In the genomic region with DNA sequence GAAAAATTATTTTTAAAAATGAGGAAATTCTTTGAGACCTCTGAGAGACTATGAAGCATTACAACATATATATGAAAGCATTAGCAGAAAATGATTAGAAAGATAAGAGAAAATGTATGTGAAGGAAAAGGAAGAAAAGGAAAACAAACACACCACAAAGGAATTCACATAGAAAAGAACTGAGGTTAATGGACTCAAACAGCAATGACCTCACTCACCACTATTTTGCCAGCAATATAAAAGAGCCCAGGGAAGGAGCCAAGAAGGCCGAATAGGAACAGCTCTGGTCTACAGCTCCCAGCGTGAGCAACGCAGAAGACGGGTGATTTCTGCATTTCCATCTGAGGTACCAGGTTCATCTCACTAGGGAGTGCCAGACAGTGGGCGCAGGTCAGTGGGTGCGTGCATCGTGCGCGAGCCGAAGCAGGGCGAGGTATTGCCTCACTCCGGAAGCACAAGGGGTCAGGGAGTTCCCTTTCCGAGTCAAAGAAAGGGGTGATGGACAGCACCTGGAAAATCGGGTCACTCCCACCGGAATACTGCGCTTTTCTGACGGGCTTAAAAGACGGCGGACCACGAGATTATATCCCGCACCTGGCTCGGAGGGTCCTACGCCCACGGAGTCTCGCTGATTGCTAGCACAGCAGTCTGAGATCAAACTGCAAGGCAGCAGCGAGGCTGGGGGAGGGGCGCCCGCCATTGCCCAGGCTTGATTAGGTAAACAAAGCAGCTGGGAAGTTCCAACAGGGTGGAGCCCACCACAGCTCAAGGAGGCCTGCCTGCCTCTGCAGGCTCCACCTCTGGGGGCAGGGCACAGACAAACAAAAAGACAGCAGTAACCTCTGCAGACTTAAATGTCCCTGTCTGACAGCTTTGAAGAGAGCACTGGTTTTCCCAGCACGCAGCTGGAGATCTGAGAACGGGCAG, we compare ENCODE assay signal across 8 cellular contexts.
DNase-seq lines count a peak whose midpoint lies in the region; FAIRE-seq and TF ChIP-seq lines count a peak whose summit lies in the region.
"Not testable (repeated sequence)": the region's sequence is repeated elsewhere in the genome, so short reads cannot be mapped to it uniquely, and the experiment has no call there.

No MANE protein-coding gene starts in this region.

- H3K9ac ChIP-seq in HUES48 (ENCODE audit: low read depth, low read length) (peak overlapping the region; percentile 79), NT2/D1 (ENCODE audit: insufficient read length, low read depth) (peak overlapping the region; percentile 42), H1 (replicated peaks in 1 of 4; ENCODE audit: extremely low read depth in 1 of 4, low read depth in 3 of 4, low read length in 3 of 4) (peak overlapping the region in 2 of 4 experiments; percentile 13 to 32; a peak in 3 of 7 replicates)
- H3K9ac ChIP-seq in astrocyte (ENCODE audit: low read length) = not testable (repeated sequence)

- H4K8ac ChIP-seq in H1 (ENCODE audit: extremely low read depth, insufficient read depth, low read length) = peak overlapping the region; percentile 51; the same call in 1 of the 2 replicates

- not testable (repeated sequence) for H3K4ac ChIP-seq in H1 (replicated peaks; ENCODE audit: insufficient read length, low read depth, low read length)

- not testable (repeated sequence) for H3K18ac ChIP-seq in H1 (ENCODE audit: extremely low read depth, low read length)

- not testable (repeated sequence) for H3K27me3 ChIP-seq in HUES48 (ENCODE audit: control insufficient read depth, insufficient read depth, low read length); NT2/D1 (ENCODE audit: insufficient read depth, insufficient read length); astrocyte (ENCODE audit: insufficient read depth, low read length); H1 (replicated peaks in 1 of 4; ENCODE audit: control insufficient read depth in 3 of 4, extremely low read depth in 1 of 4, insufficient read depth in 3 of 4, low read length in 3 of 4); iPS DF 6.9 (ENCODE audit: control insufficient read depth, insufficient read depth, low read length)

- not testable (repeated sequence) for H3K4me2 ChIP-seq in astrocyte (ENCODE audit: low read length)
- peak overlapping the region; percentile 33 to 87; a peak in 3 of 4 replicates for H3K4me2 ChIP-seq in H1 (ENCODE audit: insufficient read depth in 1 of 2, low read depth in 2 of 2, low read length in 2 of 2)

- not testable (repeated sequence) for H3K27ac ChIP-seq in HUES48 (ENCODE audit: low read depth, low read length); astrocyte (ENCODE audit: low read depth, low read length); H1 (ENCODE audit: low read depth, low read length); iPS DF 6.9 (ENCODE audit: low read length)

- H2BK12ac ChIP-seq in H1 (ENCODE audit: low read depth, low read length) = not testable (repeated sequence)

- TF ChIP-seq CTCF in astrocyte (IDR thresholded peaks at IDR 0.05; ENCODE audit: insufficient read depth, low read depth, low read length); H1 (IDR thresholded peaks at IDR 0.05; ENCODE audit: control extremely low read depth in 1 of 3, insufficient read depth in 1 of 3, low read depth in 1 of 3, low read length in 3 of 3); mesothelial cell of epicardium (IDR thresholded peaks at IDR 0.05; ENCODE audit: unreplicated experiment); type B pancreatic cell (conservative IDR thresholded peaks at IDR 0.05): not testable (repeated sequence)

- H3K4me3 ChIP-seq in HUES48 (ENCODE audit: low read depth, low read length) (peak overlapping the region; percentile 60), NT2/D1 (ENCODE audit: insufficient read length, low read depth) (peak overlapping the region; percentile 32), H1 (ENCODE audit: extremely low read depth in 1 of 4, insufficient read depth in 2 of 4, low read depth in 3 of 4, low read length in 4 of 4) (peak overlapping the region in 2 of 4 experiments; percentile 40 to 59; a peak in 3 of 8 replicates), iPS DF 6.9 (ENCODE audit: low read length) (peak overlapping the region; percentile 32; the same call in 1 of the 2 replicates)
- not testable (repeated sequence) for H3K4me3 ChIP-seq in astrocyte (ENCODE audit: insufficient read depth, low read depth, low read length)

- H3K4me3 Mint-ChIP-seq in astrocyte (ENCODE audit: unreplicated experiment) = not testable (repeated sequence)
- peak overlapping the region; percentile 66 for H3K4me3 Mint-ChIP-seq in mesothelial cell of epicardium
- peak overlapping the region; percentile 80 for H3K4me3 Mint-ChIP-seq in type B pancreatic cell

- not testable (repeated sequence) for H3K9me3 Mint-ChIP-seq in astrocyte (ENCODE audit: unreplicated experiment); type B pancreatic cell
- H3K9me3 Mint-ChIP-seq in mesothelial cell of epicardium = peaks cover 15% of the 10 kb centered on the region

- not testable (repeated sequence) for H3K36me3 ChIP-seq in HUES48 (ENCODE audit: control insufficient read depth, insufficient read depth, low read length); astrocyte (ENCODE audit: insufficient read depth, low read length); H1 (ENCODE audit: control insufficient read depth in 2 of 4, insufficient read depth in 4 of 4, low read length in 3 of 4); iPS DF 6.9 (ENCODE audit: control insufficient read depth, insufficient read depth, low read length)
- H3K36me3 ChIP-seq in NT2/D1 (ENCODE audit: insufficient read depth, insufficient read length, low read length) = peaks cover 11% of the 10 kb centered on the region

- H3K23ac ChIP-seq in H1 (ENCODE audit: insufficient read length) = not testable (repeated sequence)

- H3K4me1 Mint-ChIP-seq in astrocyte (ENCODE audit: low read depth, unreplicated experiment); mesothelial cell of epicardium; type B pancreatic cell (ENCODE audit: unreplicated experiment): not testable (repeated sequence)

- H2BK15ac ChIP-seq in H1 (ENCODE audit: low read length) = not testable (repeated sequence)

- DNase-seq in Daoy (ENCODE audit: low read depth) (peak; percentile 64), astrocyte (ENCODE audit: low read depth) (peak; percentile 12), H1 (ENCODE audit: low read depth in 1 of 2, low spot score in 2 of 2) (peak in 1 of 2 experiments; percentile 63)
- not testable (repeated sequence) for DNase-seq in NT2/D1 (ENCODE audit: low read depth, low spot score); iPS DF 6.9 (ENCODE audit: low read depth, low spot score); mesothelial cell of epicardium (ENCODE audit: low spot score in 2 of 2, unreplicated experiment in 2 of 2); type B pancreatic cell (ENCODE audit: extremely low spot score, unreplicated experiment)

- H4K20me1 ChIP-seq in astrocyte (ENCODE audit: insufficient read depth, low read length); H1 (replicated peaks in 1 of 2; ENCODE audit: control insufficient read depth in 1 of 2, insufficient read depth in 2 of 2, low read length in 2 of 2): not testable (repeated sequence)

- FAIRE-seq in astrocyte (lab: Jason Lieb, UNC); H1 (lab: Jason Lieb, UNC): not testable (repeated sequence)

- not testable (repeated sequence) for H2AFZ ChIP-seq in astrocyte (ENCODE audit: low read depth, low read length); H1 (ENCODE audit: low read length)

- H4K5ac ChIP-seq in H1 (ENCODE audit: insufficient read length, low read depth, low read length) = not testable (repeated sequence)

- not testable (repeated sequence) for TF ChIP-seq POLR2A in H1 (IDR thresholded peaks at IDR 0.05; ENCODE audit: control extremely low read depth in 1 of 2, low read depth in 2 of 2, low read length in 2 of 2)

- H3K79me2 ChIP-seq in astrocyte (ENCODE audit: insufficient read depth, low read length); H1 (ENCODE audit: control insufficient read depth in 1 of 2, insufficient read depth in 2 of 2, low read length in 2 of 2): not testable (repeated sequence)

- H2BK20ac ChIP-seq in H1 (ENCODE audit: low read length) = not testable (repeated sequence)

- POLR2A ChIA-PET in H1 (lab: Charles Lee; ENCODE audit: partially characterized antibody) = interaction anchor here (0.8 to 2.3 kb wide), 2 partner anchors 12 to 20 kb away, joined by 5 read pairs; no protein-coding TSS in a partner anchor

- not testable (repeated sequence) for H2BK5ac ChIP-seq in H1 (ENCODE audit: low read depth, low read length)

- not testable (repeated sequence) for H3K23me2 ChIP-seq in H1 (ENCODE audit: low read depth, low read length)

- H3K27me3 Mint-ChIP-seq in astrocyte (ENCODE audit: low read depth, unreplicated experiment); mesothelial cell of epicardium (ENCODE audit: low read depth); type B pancreatic cell: not testable (repeated sequence)

- H3K27ac Mint-ChIP-seq in astrocyte (ENCODE audit: unreplicated experiment) = peak overlapping the region; percentile 78
- H3K27ac Mint-ChIP-seq in mesothelial cell of epicardium = peak overlapping the region; percentile 18
- H3K27ac Mint-ChIP-seq in type B pancreatic cell = peak overlapping the region; percentile 80

- not testable (repeated sequence) for H3K56ac ChIP-seq in H1 (replicated peaks; ENCODE audit: insufficient read length, low read depth, low read length)

- H3K79me1 ChIP-seq in H1 (ENCODE audit: low read depth, low read length) = not testable (repeated sequence)

- not testable (repeated sequence) for H3K14ac ChIP-seq in H1 (ENCODE audit: insufficient read length)

- not testable (repeated sequence) for H4K91ac ChIP-seq in H1 (replicated peaks; ENCODE audit: insufficient read length, low read length)

- WGBS in H1 (ENCODE audit: extremely low coverage in 1 of 2, insufficient coverage in 1 of 2, insufficient read length in 1 of 2, insufficient replicate concordance in 2 of 2, low coverage in 1 of 2, low lambda C conversion rate in 2 of 2, missing lambda C conversion rate in 1 of 2), 2 experiments = 71% methylated on average over 17 of the region's 30 CpGs; no CpG with 5 or more reads in 1 of the 2 experiments
- WGBS in iPS DF 6.9 (ENCODE audit: insufficient coverage, insufficient read length) = no CpG with 5 or more reads among the region's 30 CpGs

- H3K9me3 ChIP-seq in HUES48 (ENCODE audit: control insufficient read depth, insufficient read depth, low read length); NT2/D1 (ENCODE audit: insufficient read depth, low read length); astrocyte (ENCODE audit: insufficient read depth, low read depth, low read length); H1 (ENCODE audit: insufficient read depth in 2 of 2, low read depth in 1 of 2, low read length in 1 of 2); iPS DF 6.9 (ENCODE audit: control insufficient read depth, insufficient read depth, low read length): not testable (repeated sequence)

- not testable (repeated sequence) for H2AK5ac ChIP-seq in H1 (ENCODE audit: low read depth, low read length)

- not testable (repeated sequence) for H3K4me1 ChIP-seq in HUES48 (ENCODE audit: control insufficient read depth, insufficient read depth, low read length); NT2/D1 (ENCODE audit: insufficient read depth, insufficient read length); astrocyte (ENCODE audit: insufficient read depth, low read length); H1 (replicated peaks in 1 of 4; ENCODE audit: control insufficient read depth in 3 of 4, insufficient read depth in 4 of 4, low read length in 3 of 4); iPS DF 6.9 (ENCODE audit: control insufficient read depth, insufficient read depth, low read length)

- TF ChIP-seq EP300 in H1 (IDR thresholded peaks at IDR 0.05; ENCODE audit: borderline replicate concordance in 1 of 2, low read depth in 2 of 2, low read length in 2 of 2) = not testable (repeated sequence)

- CTCF ChIA-PET in H1 (lab: Charles Lee; ENCODE audit: partially characterized antibody) = interaction anchor here (1.8 kb wide), 1 partner anchor 12 kb away, joined by 3 read pairs; no protein-coding TSS in a partner anchor

- not testable (repeated sequence) for H3K36me3 Mint-ChIP-seq in astrocyte (ENCODE audit: low read depth, unreplicated experiment); mesothelial cell of epicardium; type B pancreatic cell

- not testable (repeated sequence) for H2BK120ac ChIP-seq in H1 (replicated peaks; ENCODE audit: low read depth, low read length)

- not testable (repeated sequence) for TF ChIP-seq RAD21 in H1 (IDR thresholded peaks at IDR 0.05 in 1 of 2, conservative IDR thresholded peaks at IDR 0.05 in 1 of 2; ENCODE audit: low read depth in 2 of 2, low read length in 2 of 2)

Comparison
In these comparisons a context has a peak if more than half of its experiments do, and no peak if none do; other contexts are left out.
1. H3K27ac Mint-ChIP-seq: peak in every context shown above with its lines; median percentile 80 in type B pancreatic cell; 78 in astrocyte; 18 in mesothelial cell of epicardium.